In the genomic region with DNA sequence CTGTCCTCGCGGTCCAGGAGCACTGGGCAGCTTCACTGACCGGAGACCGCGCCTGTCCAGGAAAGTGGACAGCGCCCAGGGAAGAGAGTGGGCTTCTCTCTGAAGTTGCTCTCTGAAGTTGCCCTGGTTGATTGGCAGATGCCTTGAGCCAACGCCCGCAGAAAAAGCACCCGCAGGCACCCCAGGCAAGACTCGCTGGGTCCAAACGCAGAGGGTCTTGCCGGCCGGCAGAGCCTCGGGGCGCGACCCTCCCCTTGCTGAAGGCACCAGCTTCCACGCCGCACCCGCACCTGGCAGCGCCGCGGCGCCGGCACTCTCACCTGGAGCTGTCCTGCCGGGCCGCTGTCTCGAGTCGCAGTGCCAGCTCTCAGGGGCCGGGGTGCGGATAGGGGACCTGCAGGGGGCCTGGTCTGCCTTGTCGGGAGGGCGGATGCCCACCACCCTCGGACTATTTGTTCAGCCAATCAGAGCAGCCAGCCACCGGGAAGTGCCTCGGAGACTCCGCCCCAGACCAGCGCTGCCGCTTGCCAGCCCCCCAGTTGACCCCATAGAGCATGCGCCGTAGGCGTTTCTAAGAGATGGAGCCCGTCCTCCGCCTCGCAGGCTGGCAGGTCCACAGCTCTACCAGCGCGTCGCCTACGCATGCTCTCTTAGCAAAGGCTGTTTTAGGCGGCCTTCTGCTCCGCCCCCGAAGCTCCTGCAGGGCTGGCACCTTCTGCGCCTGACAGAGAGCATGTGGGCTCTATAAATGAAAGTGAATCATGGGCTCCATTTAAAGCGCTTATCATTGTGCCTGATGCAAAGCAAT, we compare ENCODE assay signal across 1 cellular context.
TF ChIP-seq lines count a peak whose summit lies in the region.

Gene LIPA, minus strand, starts transcription at position 359 of the 808 bp plus-strand sequence. CDS start 4,127 bp downstream, outside the sequence.

TF ChIP-seq in HEK293, 187 proteins besides CTCF, POLR2A, EP300 and RAD21 (continued from another document and continues in another):
- TF ChIP-seq ZNF223 (tag by site-specific recombination; IDR thresholded peaks at IDR 0.05) (no peak), ZBTB7A (tag by site-specific recombination; IDR thresholded peaks at IDR 0.05; ENCODE audit: low read depth) (peak; percentile 65; the same call in 1 of the 2 replicates), ZNF155 (tag by site-specific recombination; IDR thresholded peaks at IDR 0.05) (no peak), RBAK (tag by site-specific recombination; IDR thresholded peaks at IDR 0.05) (no peak), ZNF843 (tag by site-specific recombination; IDR thresholded peaks at IDR 0.05) (no peak), ZNF398 (tag by site-specific recombination; IDR thresholded peaks at IDR 0.05) (no peak), ZNF280C (tag by site-specific recombination; IDR thresholded peaks at IDR 0.05) (no peak), ZNF274 (IDR thresholded peaks at IDR 0.05; ENCODE audit: low read length) (no peak), ZNF274 (tag by site-specific recombination; IDR thresholded peaks at IDR 0.05; ENCODE audit: borderline replicate concordance) (no peak), ZNF214 (tag by site-specific recombination; IDR thresholded peaks at IDR 0.05; ENCODE audit: borderline replicate concordance) (no peak), HOXC10 (CRISPR knock-in tag; IDR thresholded peaks at IDR 0.05) (no peak), EGR2 (tag by site-specific recombination; IDR thresholded peaks at IDR 0.05; ENCODE audit: low read depth) (peak; percentile 91), ZNF354C (tag by site-specific recombination; IDR thresholded peaks at IDR 0.05; ENCODE audit: borderline replicate concordance, low read depth) (no peak), ZNF394 (tag by site-specific recombination; IDR thresholded peaks at IDR 0.05; ENCODE audit: borderline replicate concordance) (peak; percentile 13; the same call in 1 of the 2 replicates), ZNF488 (tag by site-specific recombination; IDR thresholded peaks at IDR 0.05) (no peak), ZNF747 (tag by site-specific recombination; IDR thresholded peaks at IDR 0.05) (no peak), ZNF23 (tag by site-specific recombination; IDR thresholded peaks at IDR 0.05; ENCODE audit: borderline replicate concordance) (no peak), ZNF596 (tag by site-specific recombination; IDR thresholded peaks at IDR 0.05) (no peak), ZNF184 (tag by site-specific recombination; IDR thresholded peaks at IDR 0.05) (no peak), KLF10 (tag by site-specific recombination; IDR thresholded peaks at IDR 0.05) (no peak), ZNF175 (tag by site-specific recombination; IDR thresholded peaks at IDR 0.05) (no peak), BCL11B (tag by site-specific recombination; IDR thresholded peaks at IDR 0.05; ENCODE audit: low read depth) (no peak), SALL2 (tag by site-specific recombination; IDR thresholded peaks at IDR 0.05; ENCODE audit: borderline replicate concordance) (no peak), GLIS1 (tag by site-specific recombination; IDR thresholded peaks at IDR 0.05) (peak; percentile 87), KLF9 (tag by site-specific recombination; IDR thresholded peaks at IDR 0.05; ENCODE audit: low read depth) (no peak; the same call in 1 of the 2 replicates), ZBTB21 (tag by site-specific recombination; IDR thresholded peaks at IDR 0.05) (no peak), ZFP41 (tag by site-specific recombination; IDR thresholded peaks at IDR 0.05; ENCODE audit: borderline replicate concordance) (no peak), ZNF292 (tag by site-specific recombination; IDR thresholded peaks at IDR 0.05; ENCODE audit: borderline replicate concordance, low read depth) (no peak), ZNF580 (tag by site-specific recombination; IDR thresholded peaks at IDR 0.05) (0 out of 2 replicates have a peak, but pooled peaks have one; percentile 41), ZNF473 (tag by site-specific recombination; IDR thresholded peaks at IDR 0.05) (no peak), GLIS2 (tag by site-specific recombination; IDR thresholded peaks at IDR 0.05) (peak; percentile 98), ZNF521 (tag by site-specific recombination; IDR thresholded peaks at IDR 0.05) (no peak), ZNF645 (tag by site-specific recombination; IDR thresholded peaks at IDR 0.05) (no peak), SCRT2 (tag by site-specific recombination; IDR thresholded peaks at IDR 0.05) (no peak), GLI4 (tag by site-specific recombination; IDR thresholded peaks at IDR 0.05) (no peak), ZNF791 (tag by site-specific recombination; IDR thresholded peaks at IDR 0.05) (no peak), ZNF792 (tag by site-specific recombination; IDR thresholded peaks at IDR 0.05) (no peak), GLI2 (tag by site-specific recombination; IDR thresholded peaks at IDR 0.05; ENCODE audit: borderline replicate concordance, low read depth) (no peak), ZNF621 (tag by site-specific recombination; IDR thresholded peaks at IDR 0.05) (no peak), PRDM6 (tag by site-specific recombination; IDR thresholded peaks at IDR 0.05) (no peak), ZBTB17 (tag by site-specific recombination; IDR thresholded peaks at IDR 0.05) (peak; percentile 65), KLF1 (tag by site-specific recombination; IDR thresholded peaks at IDR 0.05) (peak; percentile 51; the same call in 1 of the 2 replicates), BCL11A (tag by site-specific recombination; IDR thresholded peaks at IDR 0.05; ENCODE audit: low read depth) (no peak)
- TF ChIP-seq, protein P1, sequence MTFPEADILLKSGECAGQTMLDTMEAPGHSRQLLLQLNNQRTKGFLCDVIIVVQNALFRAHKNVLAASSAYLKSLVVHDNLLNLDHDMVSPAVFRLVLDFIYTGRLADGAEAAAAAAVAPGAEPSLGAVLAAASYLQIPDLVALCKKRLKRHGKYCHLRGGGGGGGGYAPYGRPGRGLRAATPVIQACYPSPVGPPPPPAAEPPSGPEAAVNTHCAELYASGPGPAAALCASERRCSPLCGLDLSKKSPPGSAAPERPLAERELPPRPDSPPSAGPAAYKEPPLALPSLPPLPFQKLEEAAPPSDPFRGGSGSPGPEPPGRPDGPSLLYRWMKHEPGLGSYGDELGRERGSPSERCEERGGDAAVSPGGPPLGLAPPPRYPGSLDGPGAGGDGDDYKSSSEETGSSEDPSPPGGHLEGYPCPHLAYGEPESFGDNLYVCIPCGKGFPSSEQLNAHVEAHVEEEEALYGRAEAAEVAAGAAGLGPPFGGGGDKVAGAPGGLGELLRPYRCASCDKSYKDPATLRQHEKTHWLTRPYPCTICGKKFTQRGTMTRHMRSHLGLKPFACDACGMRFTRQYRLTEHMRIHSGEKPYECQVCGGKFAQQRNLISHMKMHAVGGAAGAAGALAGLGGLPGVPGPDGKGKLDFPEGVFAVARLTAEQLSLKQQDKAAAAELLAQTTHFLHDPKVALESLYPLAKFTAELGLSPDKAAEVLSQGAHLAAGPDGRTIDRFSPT (tag by site-specific recombination; IDR thresholded peaks at IDR 0.05): peak; percentile 89
- TF ChIP-seq, protein P2, sequence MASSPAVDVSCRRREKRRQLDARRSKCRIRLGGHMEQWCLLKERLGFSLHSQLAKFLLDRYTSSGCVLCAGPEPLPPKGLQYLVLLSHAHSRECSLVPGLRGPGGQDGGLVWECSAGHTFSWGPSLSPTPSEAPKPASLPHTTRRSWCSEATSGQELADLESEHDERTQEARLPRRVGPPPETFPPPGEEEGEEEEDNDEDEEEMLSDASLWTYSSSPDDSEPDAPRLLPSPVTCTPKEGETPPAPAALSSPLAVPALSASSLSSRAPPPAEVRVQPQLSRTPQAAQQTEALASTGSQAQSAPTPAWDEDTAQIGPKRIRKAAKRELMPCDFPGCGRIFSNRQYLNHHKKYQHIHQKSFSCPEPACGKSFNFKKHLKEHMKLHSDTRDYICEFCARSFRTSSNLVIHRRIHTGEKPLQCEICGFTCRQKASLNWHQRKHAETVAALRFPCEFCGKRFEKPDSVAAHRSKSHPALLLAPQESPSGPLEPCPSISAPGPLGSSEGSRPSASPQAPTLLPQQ (tag by site-specific recombination; IDR thresholded peaks at IDR 0.05): peak; percentile 21; the same call in 1 of the 2 replicates
- TF ChIP-seq, protein P3, sequence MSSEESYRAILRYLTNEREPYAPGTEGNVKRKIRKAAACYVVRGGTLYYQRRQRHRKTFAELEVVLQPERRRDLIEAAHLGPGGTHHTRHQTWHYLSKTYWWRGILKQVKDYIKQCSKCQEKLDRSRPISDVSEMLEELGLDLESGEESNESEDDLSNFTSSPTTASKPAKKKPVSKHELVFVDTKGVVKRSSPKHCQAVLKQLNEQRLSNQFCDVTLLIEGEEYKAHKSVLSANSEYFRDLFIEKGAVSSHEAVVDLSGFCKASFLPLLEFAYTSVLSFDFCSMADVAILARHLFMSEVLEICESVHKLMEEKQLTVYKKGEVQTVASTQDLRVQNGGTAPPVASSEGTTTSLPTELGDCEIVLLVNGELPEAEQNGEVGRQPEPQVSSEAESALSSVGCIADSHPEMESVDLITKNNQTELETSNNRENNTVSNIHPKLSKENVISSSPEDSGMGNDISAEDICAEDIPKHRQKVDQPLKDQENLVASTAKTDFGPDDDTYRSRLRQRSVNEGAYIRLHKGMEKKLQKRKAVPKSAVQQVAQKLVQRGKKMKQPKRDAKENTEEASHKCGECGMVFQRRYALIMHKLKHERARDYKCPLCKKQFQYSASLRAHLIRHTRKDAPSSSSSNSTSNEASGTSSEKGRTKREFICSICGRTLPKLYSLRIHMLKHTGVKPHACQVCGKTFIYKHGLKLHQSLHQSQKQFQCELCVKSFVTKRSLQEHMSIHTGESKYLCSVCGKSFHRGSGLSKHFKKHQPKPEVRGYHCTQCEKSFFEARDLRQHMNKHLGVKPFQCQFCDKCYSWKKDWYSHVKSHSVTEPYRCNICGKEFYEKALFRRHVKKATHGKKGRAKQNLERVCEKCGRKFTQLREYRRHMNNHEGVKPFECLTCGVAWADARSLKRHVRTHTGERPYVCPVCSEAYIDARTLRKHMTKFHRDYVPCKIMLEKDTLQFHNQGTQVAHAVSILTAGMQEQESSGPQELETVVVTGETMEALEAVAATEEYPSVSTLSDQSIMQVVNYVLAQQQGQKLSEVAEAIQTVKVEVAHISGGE (tag by site-specific recombination; conservative IDR thresholded peaks at IDR 0.05; ENCODE audit: low read depth): no peak
